In genomic region chr19:36169084-36169760, GRCh38 we compare ENCODE assay signal across 11 cellular contexts. TPM values are rescaled to one million over a fixed set of nuclear protein-coding genes. Genes with fewer than 3 reads are reported as not detected.
A peak's percentile ranks its signal among the peaks of the same experiment; 100 is the strongest.
DNase-seq lines count a peak whose midpoint lies in the region; ATAC-seq and TF ChIP-seq lines count a peak whose summit lies in the region.
"Had no signal": no experiment of that assay in that cellular context is flagged by ENCODE, and none has a peak within 500 bp of the region (broad histone marks: within the 10 kb centered on the region; RNA-seq: fewer than 3 reads in every experiment).

No MANE protein-coding gene starts in this region.

- CTCF ChIA-PET in RWPE1 (lab: Yijun Ruan, JAX), result interaction anchor here (5.5 kb wide), 1 partner anchor 41 kb away, joined by 32 read pairs; no protein-coding TSS in a partner anchor

- ATAC-seq in upper lobe of left lung (ENCODE audit: low FRiP score in 2 of 2) (no peak), HG03378 (IDR thresholded peaks at IDR 0.05; ENCODE audit: unreplicated experiment) (no peak), GM19351 (IDR thresholded peaks at IDR 0.05; ENCODE audit: unreplicated experiment) (no peak), HG02610 (IDR thresholded peaks at IDR 0.05; ENCODE audit: unreplicated experiment) (no peak)
- ATAC-seq: activated T-cell treated with anti-CD3 and anti-CD28 coated beads, Interleukin-2, amount 50 U/mL, for 72 hours had no signal

- peak; percentile 28 to 33 for DNase-seq in SHP77 (lab: John Stamatoyannopoulos, UW)
- DNase-seq in SHP77 treated with DMSO at 0.1 percent for 48 hours (lab: John Stamatoyannopoulos, UW), result no peak
- no peak for DNase-seq in RWPE1 (ENCODE audit: low spot score)
- DNase-seq in hepatocyte (ENCODE audit: low spot score), result peak; percentile 46
- no peak for DNase-seq in upper lobe of left lung
- DNase-seq: activated T-cell treated with anti-CD3 and anti-CD28 coated beads, Interleukin-2, amount 50 U/mL, for 72 hours had no signal

- WGBS in hepatocyte (ENCODE audit: low lambda C conversion rate, missing lambda C conversion rate), result 32% methylated on average over 9 of the region's 9 CpGs
- 48 to 50% methylated on average over 9 of the region's 9 CpGs for WGBS in upper lobe of left lung, 2 donors

- no peaks in the 10 kb centered on the region for H3K79me2 ChIP-seq in hepatocyte

- H3K36me3 ChIP-seq in hepatocyte (replicated peaks; ENCODE audit: insufficient read depth, low read depth) (no peaks in the 10 kb centered on the region), upper lobe of left lung (peaks cover 0 to 5% (median 0%) of the 10 kb centered on the region in 4 donors)

- TF ChIP-seq POLR2A in upper lobe of left lung (IDR thresholded peaks at IDR 0.05), result no peak

- H3K4me1 ChIP-seq in hepatocyte (ENCODE audit: insufficient read depth) (peaks cover 12% of the 10 kb centered on the region), upper lobe of left lung (peaks cover 5 to 11% (median 8%) of the 10 kb centered on the region in 4 donors)

- H3K4me3 ChIP-seq in hepatocyte (no peak overlapping the region), upper lobe of left lung (no peak overlapping the region)

- H2AFZ ChIP-seq in hepatocyte, result no peak overlapping the region

- H4K20me1 ChIP-seq in hepatocyte (ENCODE audit: insufficient read depth, poor library complexity, severe bottlenecking), result no peaks in the 10 kb centered on the region

- H3K9me2 ChIP-seq in hepatocyte (replicated peaks; ENCODE audit: insufficient read depth), result no peaks in the 10 kb centered on the region

- no peaks in the 10 kb centered on the region for H3K27me3 ChIP-seq in hepatocyte
- no peaks in the 10 kb centered on the region for H3K27me3 ChIP-seq in upper lobe of left lung

- POLR2A ChIA-PET in RWPE1 (lab: Yijun Ruan, JAX; ENCODE audit: low non-redundant PET), result no interaction called here

- peak overlapping the region; percentile 11; the same call in 1 of the 2 replicates for H3K27ac ChIP-seq in RWPE1
- peak overlapping the region; percentile 96 for H3K27ac ChIP-seq in hepatocyte
- peak overlapping the region; percentile 58 to 81 (median 70) for H3K27ac ChIP-seq in upper lobe of left lung

- H3K9me3 ChIP-seq in hepatocyte (ENCODE audit: low read depth) (no peaks in the 10 kb centered on the region), upper lobe of left lung (no peaks in the 10 kb centered on the region)

- TF ChIP-seq CTCF in RWPE1 (conservative IDR thresholded peaks at IDR 0.05; ENCODE audit: low read depth) (no peak), hepatocyte (IDR thresholded peaks at IDR 0.05; ENCODE audit: poor library complexity) (no peak), upper lobe of left lung (IDR thresholded peaks at IDR 0.05) (no peak)

- H3K4me2 ChIP-seq in hepatocyte, result peak overlapping the region; percentile 63

- no peak for TF ChIP-seq EP300 in upper lobe of left lung (IDR thresholded peaks at IDR 0.05)

RNA-seq across cellular contexts. Expression of gene COX7A1, which starts 17.0 kb away (rescaled TPM):
- not detected in 2 replicates for total RNA-seq in hepatocyte
- not detected in 2 replicates for polyA plus RNA-seq in hepatocyte
- 10 to 100 TPM in 5 of 6 donors, not detected in 1; 12.4 to 95.1 (median 24.0) TPM for total RNA-seq in upper lobe of left lung
- total RNA-seq: activated T-cell treated with anti-CD3 and anti-CD28 coated beads, Interleukin-2, amount 50 U/mL, for 72 hours; mononuclear cell; SK-MEL-5 had no signal

RNA-seq across cellular contexts. Expression of gene CAPNS1, which starts 29.4 kb away (rescaled TPM):
- total RNA-seq in hepatocyte (199 and 268 TPM in 2 replicates), upper lobe of left lung (100 to 1,000 TPM; 144 to 746 (median 340) TPM)
- polyA plus RNA-seq in hepatocyte, result 320 and 346 TPM in 2 replicates

RNA-seq across cellular contexts. Expression of gene ZNF565, which starts 45.2 kb away (rescaled TPM):
- total RNA-seq in hepatocyte, result 3.5 and 8.1 TPM in 2 replicates
- 3.0 and 7.9 TPM in 2 replicates for polyA plus RNA-seq in hepatocyte
- 10 to 100 TPM in 1 of 6 donors, 1 to 10 TPM in 5; 3.5 to 14.7 (median 5.1) TPM for total RNA-seq in upper lobe of left lung

RNA-seq across cellular contexts. Expression of gene ZNF146, which starts 45.7 kb away (rescaled TPM):
- total RNA-seq in hepatocyte (80.5 and 106 TPM in 2 replicates), upper lobe of left lung (10 to 100 TPM; 25.3 to 68.5 (median 43.2) TPM)
- polyA plus RNA-seq in hepatocyte, result 39.7 and 46.4 TPM in 2 replicates

RNA-seq across cellular contexts. Expression of gene TBCB, which starts 54.0 kb away (rescaled TPM):
- total RNA-seq in hepatocyte (108 and 123 TPM in 2 replicates), upper lobe of left lung (100 to 1,000 TPM in 4 of 6 donors, 10 to 100 TPM in 2; 31.4 to 151 (median 109) TPM)
- polyA plus RNA-seq in hepatocyte, result 149 and 179 TPM in 2 replicates

Comparison
In these comparisons a context has a peak if more than half of its experiments do, and no peak if none do; other contexts are left out.
1. DNase-seq: peak in SHP77 (2 of 2) and hepatocyte (single experiment); none in SHP77 treated with DMSO at 0.1 percent for 48 hours (single experiment), RWPE1 (single experiment) and upper lobe of left lung (0 of 2).
2. H3K27ac ChIP-seq: peak in every context shown above with its lines; median percentile 96 in hepatocyte; 70 in upper lobe of left lung; 11 in RWPE1.